29 cellular contexts compared by ENCODE assay signal in the genomic region with DNA sequence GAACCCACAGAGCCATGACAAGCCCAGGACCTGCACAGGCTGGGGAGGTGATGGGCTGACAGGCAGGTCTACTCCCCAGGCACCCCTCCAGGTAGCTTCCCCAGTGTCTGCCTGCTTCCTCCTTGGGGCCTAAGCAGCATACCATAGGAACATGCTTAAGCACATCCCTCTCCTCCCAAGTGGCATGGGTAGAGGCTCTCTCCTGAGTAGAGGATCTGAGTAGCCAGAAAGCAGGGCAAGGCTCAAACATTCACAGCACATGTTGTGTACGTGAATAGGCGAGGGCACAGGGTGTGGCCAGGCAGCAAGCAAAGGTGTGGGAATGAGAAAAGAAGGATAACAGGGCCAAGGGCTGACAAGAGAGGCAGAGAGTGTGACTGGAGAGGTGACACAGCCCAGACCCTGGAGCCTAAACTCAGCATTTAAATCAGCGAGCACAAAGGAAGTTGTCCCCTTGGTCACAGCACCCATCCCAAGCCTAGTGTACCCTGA. TPM values are rescaled to one million over a fixed set of nuclear protein-coding genes. Genes with fewer than 3 reads are reported as not detected.
DNase-seq lines count a peak whose midpoint lies in the region; ATAC-seq, FAIRE-seq and TF ChIP-seq lines count a peak whose summit lies in the region.
"Had no signal": no experiment of that assay in that cellular context is flagged by ENCODE, and none has a peak within 500 bp of the region (broad histone marks: within the 10 kb centered on the region; RNA-seq: fewer than 3 reads in every experiment).

No MANE protein-coding gene starts in this region.

- no peaks in the 10 kb centered on the region for H3K9me3 Mint-ChIP-seq in GM23338
- H3K9me3 Mint-ChIP-seq in activated naive CD8-positive, alpha-beta T cell treated with anti-CD3 and anti-CD28 coated beads, Interleukin-2, amount 50 U/mL, for 24 hours: no peaks in the 10 kb centered on the region
- H3K9me3 Mint-ChIP-seq: CD4-positive, alpha-beta memory T cell; stimulated activated naive CD8-positive, alpha-beta T cell treated with anti-CD3 and anti-CD28 coated beads, Interleukin-15, amount 100 ng/mL, for 72 hours had no signal

- 0 out of 2 replicates have a peak overlapping the region, but pooled peaks have one; percentile 7 for H3K27ac Mint-ChIP-seq in GM23338
- no peak overlapping the region for H3K27ac Mint-ChIP-seq in activated naive CD8-positive, alpha-beta T cell treated with anti-CD3 and anti-CD28 coated beads, Interleukin-2, amount 50 U/mL, for 24 hours

- H3K27me3 ChIP-seq in GM23338 (ENCODE audit: insufficient read depth): no peaks in the 10 kb centered on the region
- H3K27me3 ChIP-seq in Karpas-422 (ENCODE audit: low read length): no peaks in the 10 kb centered on the region
- H3K27me3 ChIP-seq in bronchial epithelial cell (ENCODE audit: control insufficient read depth, insufficient read depth, low read length): no peaks in the 10 kb centered on the region
- H3K27me3 ChIP-seq in right lobe of liver: no peaks in the 10 kb centered on the region
- H3K27me3 ChIP-seq: dorsolateral prefrontal cortex, gastrocnemius medialis, spleen, tibial artery had no signal

- H3K4me3 ChIP-seq in GM23338 (no peak overlapping the region), Karpas-422 (ENCODE audit: low read length) (no peak overlapping the region), bronchial epithelial cell (ENCODE audit: low read depth, low read length) (no peak overlapping the region), right lobe of liver (no peak overlapping the region)
- H3K4me3 ChIP-seq: dorsolateral prefrontal cortex, gastrocnemius medialis, SK-N-MC, spleen, tibial artery had no signal

- no peaks in the 10 kb centered on the region for H3F3A ChIP-seq in GM23338 (replicated peaks; ENCODE audit: low read depth)

- H3K9me3 ChIP-seq in Karpas-422 (ENCODE audit: low read length) (no peaks in the 10 kb centered on the region), right lobe of liver (no peaks in the 10 kb centered on the region)
- H3K9me3 ChIP-seq: gastrocnemius medialis, spleen, tibial artery had no signal

- no peaks in the 10 kb centered on the region for H3K9me2 ChIP-seq in GM23338 (ENCODE audit: insufficient read depth)
- H3K9me2 ChIP-seq in Karpas-422 (replicated peaks; ENCODE audit: insufficient read depth, low read length): no peaks in the 10 kb centered on the region

- intact Hi-C loops in right lobe of liver (cut with DNase I): no loop called here

- no peaks in the 10 kb centered on the region for H3K36me3 ChIP-seq in GM23338 (ENCODE audit: insufficient read depth)
- H3K36me3 ChIP-seq in Karpas-422 (ENCODE audit: insufficient read depth, low read length): no peaks in the 10 kb centered on the region
- H3K36me3 ChIP-seq in bronchial epithelial cell (ENCODE audit: control insufficient read depth, insufficient read depth, low read length): no peaks in the 10 kb centered on the region
- peaks cover 0 to 20% (median 3%) of the 10 kb centered on the region in 4 donors for H3K36me3 ChIP-seq in right lobe of liver

- H3K27me3 Mint-ChIP-seq in GM23338 (ENCODE audit: insufficient read depth, low read depth, poor library complexity): peaks cover 5% of the 10 kb centered on the region
- H3K27me3 Mint-ChIP-seq in activated naive CD8-positive, alpha-beta T cell treated with anti-CD3 and anti-CD28 coated beads, Interleukin-2, amount 50 U/mL, for 24 hours: no peaks in the 10 kb centered on the region
- H3K27me3 Mint-ChIP-seq: CD4-positive, alpha-beta memory T cell; stimulated activated naive CD8-positive, alpha-beta T cell treated with anti-CD3 and anti-CD28 coated beads, Interleukin-15, amount 100 ng/mL, for 72 hours had no signal

- 100% methylated on average over 1 of the region's 3 CpGs for WGBS in right lobe of liver (ENCODE audit: insufficient coverage, low coverage, low lambda C conversion rate, missing lambda C conversion rate)

- H2AFZ ChIP-seq in GM23338: no peak overlapping the region
- no peak overlapping the region for H2AFZ ChIP-seq in Karpas-422 (ENCODE audit: low read length)

- no peak for TF ChIP-seq POLR2A in right lobe of liver (IDR thresholded peaks at IDR 0.05)

- H3K9ac ChIP-seq in Karpas-422 (ENCODE audit: low read length): peak overlapping the region; percentile 47

- H4K20me1 ChIP-seq in GM23338 (replicated peaks; ENCODE audit: insufficient read depth) (no peaks in the 10 kb centered on the region), Karpas-422 (ENCODE audit: insufficient read depth, low read depth, low read length) (peaks cover 11% of the 10 kb centered on the region; the same call in 1 of the 2 replicates)

- no peaks in the 10 kb centered on the region for H3K79me2 ChIP-seq in GM23338 (replicated peaks; ENCODE audit: insufficient read depth)
- H3K79me2 ChIP-seq in Karpas-422 (ENCODE audit: low read length): peaks cover 9% of the 10 kb centered on the region; the same call in 1 of the 2 replicates

- no peak overlapping the region for H3K4me3 Mint-ChIP-seq in GM23338
- H3K4me3 Mint-ChIP-seq in activated naive CD8-positive, alpha-beta T cell treated with anti-CD3 and anti-CD28 coated beads, Interleukin-2, amount 50 U/mL, for 24 hours: no peak overlapping the region
- H3K4me3 Mint-ChIP-seq: CD4-positive, alpha-beta memory T cell; stimulated activated naive CD8-positive, alpha-beta T cell treated with anti-CD3 and anti-CD28 coated beads, Interleukin-15, amount 100 ng/mL, for 72 hours had no signal

- peaks cover 5% of the 10 kb centered on the region; the same call in 1 of the 2 replicates for H3K4me1 ChIP-seq in GM23338 (ENCODE audit: insufficient read depth)
- H3K4me1 ChIP-seq in Karpas-422 (ENCODE audit: low read length): peaks cover 28% of the 10 kb centered on the region
- no peaks in the 10 kb centered on the region for H3K4me1 ChIP-seq in right lobe of liver
- H3K4me1 ChIP-seq: tibial artery had no signal

- ATAC-seq in GM23338: peak; percentile 16; the same call in 2 of the 3 replicates
- ATAC-seq in right lobe of liver: peak in 3 of 4 donors; percentile 13 to 22 (median 21)
- no peak for ATAC-seq in activated naive CD8-positive, alpha-beta T cell treated with anti-CD3 and anti-CD28 coated beads, Interleukin-2, amount 50 U/mL, for 24 hours
- ATAC-seq in HG02852 (IDR thresholded peaks at IDR 0.05; ENCODE audit: unreplicated experiment): no peak
- no peak for ATAC-seq in GM21737 (IDR thresholded peaks at IDR 0.05; ENCODE audit: unreplicated experiment)
- ATAC-seq: gastrocnemius medialis; stimulated activated naive CD8-positive, alpha-beta T cell treated with anti-CD3 and anti-CD28 coated beads, Interleukin-15, amount 100 ng/mL, for 72 hours had no signal

- no peak for FAIRE-seq in bronchial epithelial cell (lab: Jason Lieb, UNC)
- FAIRE-seq: RCC 7860 had no signal

- DNase-seq in GM23338 (ENCODE audit: low spot score) (no peak), Karpas-422 (no peak), bronchial epithelial cell (ENCODE audit: low read depth) (peak; percentile 74), right lobe of liver (no peak)
- no peak for DNase-seq in activated naive CD8-positive, alpha-beta T cell treated with anti-CD3 and anti-CD28 coated beads, Interleukin-2, amount 50 U/mL, for 24 hours
- DNase-seq in effector CD8-positive, alpha-beta T cell (lab: John Stamatoyannopoulos, UW): no peak
- DNase-seq: activated CD4-positive, alpha-beta T cell treated with anti-CD3 and anti-CD28 coated beads, Interleukin-2, amount 50 U/mL, for 4 hours; activated naive CD4-positive, alpha-beta T cell; activated T-cell treated with anti-CD3 and anti-CD28 coated beads for 4 hours; anterior cingulate cortex; CD4-positive, alpha-beta memory T cell; central memory CD4-positive, alpha-beta T cell; DMS79; dorsolateral prefrontal cortex; erythroblast; gastrocnemius medialis; islet precursor cell; NCI-H1105 treated with DMSO at 0.1 percent for 48 hours; NCI-H2107; NCI-H510A treated with DMSO at 0.1 percent for 48 hours; retina; spleen; stimulated activated CD4-positive, alpha-beta T cell treated with anti-CD3 and anti-CD28 coated beads, Interleukin-4, amount 100 ng/mL, for 1 hour; stimulated activated naive CD8-positive, alpha-beta T cell treated with anti-CD3 and anti-CD28 coated beads, Interleukin-15, amount 100 ng/mL, for 72 hours; tibial artery had no signal

- H3K4me2 ChIP-seq in GM23338 (no peak overlapping the region), Karpas-422 (ENCODE audit: low read depth, low read length, poor library complexity, severe bottlenecking) (no peak overlapping the region)

- H3K36me3 Mint-ChIP-seq in GM23338 (ENCODE audit: low read depth): peaks cover 3% of the 10 kb centered on the region
- peaks cover 3% of the 10 kb centered on the region for H3K36me3 Mint-ChIP-seq in activated naive CD8-positive, alpha-beta T cell treated with anti-CD3 and anti-CD28 coated beads, Interleukin-2, amount 50 U/mL, for 24 hours (ENCODE audit: low read depth)

- TF ChIP-seq CTCF in GM23338 (conservative IDR thresholded peaks at IDR 0.05; ENCODE audit: low read depth in 2 of 2) (no peak), bronchial epithelial cell (IDR thresholded peaks at IDR 0.05; ENCODE audit: insufficient read depth, low read length, severe bottlenecking) (no peak), right lobe of liver (IDR thresholded peaks at IDR 0.05) (no peak)

- H3K4me1 Mint-ChIP-seq in GM23338: peaks cover 6% of the 10 kb centered on the region
- no peaks in the 10 kb centered on the region for H3K4me1 Mint-ChIP-seq in activated naive CD8-positive, alpha-beta T cell treated with anti-CD3 and anti-CD28 coated beads, Interleukin-2, amount 50 U/mL, for 24 hours
- H3K4me1 Mint-ChIP-seq: stimulated activated naive CD8-positive, alpha-beta T cell treated with anti-CD3 and anti-CD28 coated beads, Interleukin-15, amount 100 ng/mL, for 72 hours had no signal

- H3K27ac ChIP-seq in GM23338 (ENCODE audit: low read depth) (peak overlapping the region; percentile 72), Karpas-422 (ENCODE audit: low read length) (peak overlapping the region; percentile 54), right lobe of liver (no peak overlapping the region)
- H3K27ac ChIP-seq: dorsolateral prefrontal cortex, gastrocnemius medialis, SK-N-MC, tibial artery had no signal

RNA-seq across cellular contexts. Expression of gene GFOD2, which starts 29.7 kb away (rescaled TPM):
- total RNA-seq in GM23338 (2014; rRNA removed; shearing (Covaris generic)): 27.5 and 34.3 TPM in 2 replicates
- 16.5 and 19.3 TPM in 2 replicates for polyA plus RNA-seq in GM23338 (2016; fragmentation: Nextera tagmentation; extraction: Ambion mirVana)
- total RNA-seq in Karpas-422 (2014; rRNA removed; shearing (Covaris generic); ENCODE audit: low replicate concordance): 12.9 and 34.8 TPM in 2 replicates
- total RNA-seq in bronchial epithelial cell (17.9 and 23.6 TPM in 2 replicates), right lobe of liver (10 to 100 TPM; 19.7 to 39.7 (median 24.6) TPM)

RNA-seq across cellular contexts. Expression of gene RANBP10, which starts 57.5 kb away (rescaled TPM):
- 9.0 and 9.2 TPM in 2 replicates for total RNA-seq in GM23338 (2014; rRNA removed; shearing (Covaris generic))
- polyA plus RNA-seq in GM23338 (2016; fragmentation: Nextera tagmentation; extraction: Ambion mirVana): 13.6 and 18.0 TPM in 2 replicates
- total RNA-seq in Karpas-422 (2014; rRNA removed; shearing (Covaris generic); ENCODE audit: low replicate concordance): 9.3 and 10.7 TPM in 2 replicates
- total RNA-seq in bronchial epithelial cell (2.6 and 3.3 TPM in 2 replicates), right lobe of liver (10 to 100 TPM; 15.1 to 38.4 (median 22.7) TPM)

RNA-seq across cellular contexts. Expression of gene TSNAXIP1, which starts 57.9 kb away (rescaled TPM):
- 2.4 TPM in 1 of 2 replicates, not detected in the other for total RNA-seq in GM23338 (2014; rRNA removed; shearing (Covaris generic))
- 0.97 and 1.4 TPM in 2 replicates for polyA plus RNA-seq in GM23338 (2016; fragmentation: Nextera tagmentation; extraction: Ambion mirVana)
- 0.52 and 1.1 TPM in 2 replicates for total RNA-seq in Karpas-422 (2014; rRNA removed; shearing (Covaris generic); ENCODE audit: low replicate concordance)
- total RNA-seq in bronchial epithelial cell: under 0.01 and 0.13 TPM in 2 replicates
- 1 to 10 TPM in 3 of 6 experiments, under 1 TPM in 3; 0.42 to 1.2 (median 0.99) TPM for total RNA-seq in right lobe of liver
- polyA plus RNA-seq: CD4-positive, alpha-beta memory T cell had no signal

Comparison
In these comparisons a context has a peak if more than half of its experiments do, and no peak if none do; other contexts are left out.
1. ATAC-seq: peak in GM23338 (single experiment) and right lobe of liver (3 of 4); none in activated naive CD8-positive, alpha-beta T cell treated with anti-CD3 and anti-CD28 coated beads, Interleukin-2, amount 50 U/mL, for 24 hours (single experiment), HG02852 (single experiment) and GM21737 (single experiment).
2. H3K27ac ChIP-seq: peak in GM23338 (single experiment) and Karpas-422 (single experiment); none in right lobe of liver (0 of 3).